18 cellular contexts compared by ENCODE assay signal in the genomic region with DNA sequence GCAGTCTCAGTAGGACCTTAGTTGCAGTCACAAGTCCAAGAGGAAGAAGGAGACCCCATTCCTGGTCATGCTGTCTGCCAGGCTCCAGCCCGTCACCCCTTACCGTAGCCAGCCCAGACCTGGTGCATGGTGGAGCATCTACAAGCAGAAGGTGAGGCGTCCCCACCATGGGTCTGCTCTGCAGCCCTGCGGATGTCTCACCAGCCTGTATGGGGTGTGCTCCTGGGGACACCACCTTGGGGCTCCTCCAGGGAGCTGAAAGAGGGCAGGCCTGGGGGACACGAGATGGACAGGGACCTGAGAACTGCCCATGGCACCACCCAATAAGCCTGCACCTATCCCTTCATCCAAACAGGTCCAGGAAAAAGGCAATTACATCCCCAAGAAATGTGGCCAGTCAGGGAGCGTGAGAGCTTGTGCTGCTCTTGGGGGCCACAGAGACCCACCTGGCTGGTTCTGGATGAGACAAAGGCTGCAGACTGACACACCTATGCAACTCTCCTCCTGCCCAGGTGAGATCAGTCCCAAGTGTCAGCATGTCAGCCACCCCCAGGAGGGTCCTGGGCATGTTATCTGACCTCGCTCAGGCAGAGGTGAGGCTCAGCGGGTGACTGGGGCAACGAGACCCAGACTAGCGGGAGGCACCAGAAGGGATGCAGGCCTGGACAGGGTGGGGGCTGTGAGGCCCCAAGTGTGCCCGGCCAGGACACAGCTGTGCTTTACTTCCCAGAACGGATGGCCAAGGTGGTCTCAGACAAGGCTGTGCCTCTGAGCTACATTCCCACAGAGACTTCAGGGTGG.
DNase-seq lines count a peak whose midpoint lies in the region; ATAC-seq and TF ChIP-seq lines count a peak whose summit lies in the region.
"Had no signal": no experiment of that assay in that cellular context is flagged by ENCODE, and none has a peak within 500 bp of the region (broad histone marks: within the 10 kb centered on the region; RNA-seq: fewer than 3 reads in every experiment).

No MANE protein-coding gene starts in this region.

- WGBS in IMR-90 (ENCODE audit: extremely low coverage in 2 of 2, insufficient read length in 1 of 2), 2 experiments: 40% methylated on average over 6 of the region's 12 CpGs; no CpG with 5 or more reads in 1 of the 2 experiments
- WGBS in sigmoid colon, 2 donors: 88 to 89% methylated on average over 12 of the region's 12 CpGs

- no peak for TF ChIP-seq RAD21 in IMR-90 (IDR thresholded peaks at IDR 0.05; ENCODE audit: low read length)

- no peak overlapping the region for H3K14ac ChIP-seq in IMR-90 (replicated peaks; ENCODE audit: low read depth, low read length)

- no peak overlapping the region for H2AK5ac ChIP-seq in IMR-90 (ENCODE audit: low read depth, low read length)

- POLR2A ChIA-PET in IMR-90 (lab: Charles Lee; ENCODE audit: unreplicated experiment): no interaction called here

- H2BK120ac ChIP-seq in IMR-90 (ENCODE audit: low read depth, low read length): no peak overlapping the region

- H3K9me3 ChIP-seq in IMR-90 (ENCODE audit: control insufficient read depth, insufficient read depth, low read length) (no peaks in the 10 kb centered on the region), sigmoid colon (no peaks in the 10 kb centered on the region)

- H3K4me2 ChIP-seq in IMR-90 (ENCODE audit: low read depth, low read length): no peak overlapping the region

- no peak overlapping the region for H3K9ac ChIP-seq in IMR-90 (ENCODE audit: low read depth, low read length)

- H3K36me3 ChIP-seq in IMR-90 (ENCODE audit: control insufficient read depth, insufficient read depth, low read length): no peaks in the 10 kb centered on the region
- H3K36me3 ChIP-seq in sigmoid colon: no peaks in the 10 kb centered on the region

- peak overlapping the region; percentile 55 for H2AK9ac ChIP-seq in IMR-90 (replicated peaks; ENCODE audit: low read depth, low read length, poor library complexity)

- in situ Hi-C loops in IMR-90 (cut with MboI; ENCODE audit: low sequenced_read_pairs): no loop called here

- H3K9me1 ChIP-seq in IMR-90 (ENCODE audit: insufficient read depth, low read length): no peaks in the 10 kb centered on the region

- no peak overlapping the region for H3K56ac ChIP-seq in IMR-90 (ENCODE audit: extremely low read depth, insufficient read depth, low read length)

- BruUV-seq in IMR-90 (replicated peaks; lab: Mats Ljungman, UMichigan): no TSS peak

- H3K4me1 ChIP-seq in IMR-90 (ENCODE audit: control insufficient read depth, insufficient read depth, low read length): no peaks in the 10 kb centered on the region
- H3K4me1 ChIP-seq in sigmoid colon: no peaks in the 10 kb centered on the region

- no peaks in the 10 kb centered on the region for H3K4me1 Mint-ChIP-seq in activated CD4-positive, alpha-beta T cell treated with anti-CD3 and anti-CD28 coated beads, Interleukin-2, amount 10 ng/mL, durations not matched to agents 24 days and 14 days
- H3K4me1 Mint-ChIP-seq: IgD-negative memory B cell had no signal

- no peaks in the 10 kb centered on the region for H3K79me1 ChIP-seq in IMR-90 (ENCODE audit: low read depth in 1 of 2, low read length in 2 of 2)

- no peak overlapping the region for H3K18ac ChIP-seq in IMR-90 (ENCODE audit: low read depth, low read length)

- H3K27me3 ChIP-seq in IMR-90 (ENCODE audit: control insufficient read depth, insufficient read depth, low read length) (no peaks in the 10 kb centered on the region; the same call in 1 of the 2 replicates), sigmoid colon (no peaks in the 10 kb centered on the region)

- no peak overlapping the region for H2BK20ac ChIP-seq in IMR-90 (ENCODE audit: low read depth, low read length)

- H2BK15ac ChIP-seq in IMR-90 (ENCODE audit: low read depth, low read length): no peak overlapping the region

- TF ChIP-seq POLR2A in IMR-90 (IDR thresholded peaks at IDR 0.05; ENCODE audit: low read depth, low read length) (no peak), sigmoid colon (IDR thresholded peaks at IDR 0.05) (no peak)

- H4K91ac ChIP-seq in IMR-90 (ENCODE audit: insufficient read depth, low read depth, low read length): no peak overlapping the region

- H3K27ac ChIP-seq in IMR-90 (ENCODE audit: insufficient read depth, low read length): no peak overlapping the region
- no peak overlapping the region for H3K27ac ChIP-seq in sigmoid colon
- H3K27ac ChIP-seq: C4-2B had no signal

- no peaks in the 10 kb centered on the region for H3K9me3 Mint-ChIP-seq in activated CD4-positive, alpha-beta T cell treated with anti-CD3 and anti-CD28 coated beads, Interleukin-2, amount 10 ng/mL, durations not matched to agents 24 days and 14 days
- H3K9me3 Mint-ChIP-seq: IgD-negative memory B cell had no signal

- DNase-seq in activated CD8-positive, alpha-beta memory T cell treated with anti-CD3 and anti-CD28 coated beads, Interleukin-2, amount 50 U/mL, for 4 hours: peak; percentile 4
- no peak for DNase-seq in activated CD8-positive, alpha-beta memory T cell treated with anti-CD3 and anti-CD28 coated beads for 24 hours
- DNase-seq in IMR-90: no peak
- DNase-seq in islet precursor cell: peak; percentile 37
- peak; percentile 27 for DNase-seq in sigmoid colon
- DNase-seq in activated CD4-positive, alpha-beta T cell treated with anti-CD3 and anti-CD28 coated beads, Interleukin-2, amount 10 ng/mL, durations not matched to agents 24 days and 14 days: no peak
- DNase-seq in activated CD4-positive, alpha-beta T cell treated with anti-CD3 and anti-CD28 coated beads, Interleukin-2, amount 50 U/mL, for 1 hour: no peak
- DNase-seq: GDM1, GOT3, MV-4-11, NCI-H1694, NCI-H2081 treated with DMSO at 0.1 percent for 48 hours, NCI-H2171 treated with DMSO at 0.1 percent for 48 hours, NCI-H526, Right ventricle myocardium superior had no signal

- intact Hi-C loops in IMR-90 (cut with micrococcal nuclease) (no loop called here), sigmoid colon (cut with DNase I) (no loop called here)
- intact Hi-C loops in activated CD4-positive, alpha-beta T cell treated with anti-CD3 and anti-CD28 coated beads, Interleukin-2, amount 10 ng/mL, durations not matched to agents 24 days and 14 days (cut with micrococcal nuclease): no loop called here

- H2BK5ac ChIP-seq in IMR-90 (ENCODE audit: low read depth, low read length, poor library complexity, severe bottlenecking): no peak overlapping the region

- no peaks in the 10 kb centered on the region for H4K20me1 ChIP-seq in IMR-90 (ENCODE audit: insufficient read depth, low read length)

- no peak overlapping the region for H3K4me3 ChIP-seq in IMR-90 (ENCODE audit: insufficient read depth, low read depth, low read length)
- no peak overlapping the region for H3K4me3 ChIP-seq in sigmoid colon

- no peak overlapping the region for H3K4ac ChIP-seq in IMR-90 (ENCODE audit: low read depth, low read length)

- ATAC-seq in IMR-90 (ENCODE audit: low read depth) (no peak), GM21529 (IDR thresholded peaks at IDR 0.05; ENCODE audit: unreplicated experiment) (no peak)

- H2AFZ ChIP-seq in IMR-90 (replicated peaks; ENCODE audit: low read length, poor library complexity): peak overlapping the region; percentile 7

- no peak overlapping the region for H3K4me3 Mint-ChIP-seq in activated CD4-positive, alpha-beta T cell treated with anti-CD3 and anti-CD28 coated beads, Interleukin-2, amount 10 ng/mL, durations not matched to agents 24 days and 14 days
- H3K4me3 Mint-ChIP-seq: IgD-negative memory B cell had no signal

- TF ChIP-seq CTCF in IMR-90 (conservative IDR thresholded peaks at IDR 0.05; ENCODE audit: low read depth, low read length): no peak
- TF ChIP-seq CTCF in sigmoid colon (IDR thresholded peaks at IDR 0.05): no peak

- no peak overlapping the region for H3K23ac ChIP-seq in IMR-90 (ENCODE audit: low read depth, low read length)

- H3K27ac Mint-ChIP-seq in activated CD4-positive, alpha-beta T cell treated with anti-CD3 and anti-CD28 coated beads, Interleukin-2, amount 10 ng/mL, durations not matched to agents 24 days and 14 days: no peak overlapping the region

- H3K27me3 Mint-ChIP-seq in activated CD4-positive, alpha-beta T cell treated with anti-CD3 and anti-CD28 coated beads, Interleukin-2, amount 10 ng/mL, durations not matched to agents 24 days and 14 days: peaks cover 5% of the 10 kb centered on the region

- H4K8ac ChIP-seq in IMR-90 (ENCODE audit: low read depth in 2 of 2, low read length in 2 of 2): no peak overlapping the region

- CTCF ChIA-PET in IMR-90 (lab: Yijun Ruan, JAX): no interaction called here

- H3K36me3 Mint-ChIP-seq in activated CD4-positive, alpha-beta T cell treated with anti-CD3 and anti-CD28 coated beads, Interleukin-2, amount 10 ng/mL, durations not matched to agents 24 days and 14 days (ENCODE audit: low read depth): no peaks in the 10 kb centered on the region
- H3K36me3 Mint-ChIP-seq: IgD-negative memory B cell had no signal

- dilution Hi-C loops in IMR-90 (cut with HindIII; ENCODE audit: low sequenced_read_pairs, unreplicated experiment): no loop called here

- H4K5ac ChIP-seq in IMR-90 (ENCODE audit: low read depth, low read length): no peak overlapping the region

- TF ChIP-seq EP300 in sigmoid colon (IDR thresholded peaks at IDR 0.05): no peak

TF ChIP-seq in IMR-90, 13 proteins besides CTCF, POLR2A, EP300 and RAD21:
- TF ChIP-seq CEBPB (IDR thresholded peaks at IDR 0.05; ENCODE audit: low read depth, low read length): no peak
- TF ChIP-seq NFE2L2 (IDR thresholded peaks at IDR 0.05; ENCODE audit: low read depth, low read length): no peak

Comparison
In these comparisons a context has a peak if more than half of its experiments do, and no peak if none do; other contexts are left out.
1. DNase-seq: peak in activated CD8-positive, alpha-beta memory T cell treated with anti-CD3 and anti-CD28 coated beads, Interleukin-2, amount 50 U/mL, for 4 hours (single experiment), islet precursor cell (single experiment) and sigmoid colon (single experiment); none in activated CD8-positive, alpha-beta memory T cell treated with anti-CD3 and anti-CD28 coated beads for 24 hours (single experiment), IMR-90 (single experiment), activated CD4-positive, alpha-beta T cell treated with anti-CD3 and anti-CD28 coated beads, Interleukin-2, amount 10 ng/mL, durations not matched to agents 24 days and 14 days (single experiment) and activated CD4-positive, alpha-beta T cell treated with anti-CD3 and anti-CD28 coated beads, Interleukin-2, amount 50 U/mL, for 1 hour (single experiment).